8 cellular contexts compared by ENCODE assay signal in genomic region chr5:97142521-97143254, GRCh38. TPM values are rescaled to one million over a fixed set of nuclear protein-coding genes. Genes with fewer than 3 reads are reported as not detected.
DNase-seq lines count a peak whose midpoint lies in the region; ATAC-seq lines count a peak whose summit lies in the region.

LIX1 (minus strand) TSS chr5:97142611; CDS start chr5:97142576, 35 bp downstream.

- intact Hi-C loops in left ventricle myocardium superior (cut with micrococcal nuclease): loop anchor here (10.0 kb wide), 1 partner anchor 98 kb away; no protein-coding TSS in a partner anchor

- no peaks in the 10 kb centered on the region for H3K36me3 Mint-ChIP-seq in activated naive CD4-positive, alpha-beta T cell treated with anti-CD3 and anti-CD28 coated beads, Interleukin-2, amount 50 U/mL, for 72 hours

- in situ Hi-C loops in Caki2 (cut with HindIII; ENCODE audit: low pct_unique_long_range_greater_than_20kb, low sequenced_read_pairs): no loop called here

- DNase-seq in Caki2 (ENCODE audit: low read depth) (peak; percentile 14), NCI-H345 (lab: John Stamatoyannopoulos, UW) (peak; percentile 56), left ventricle myocardium superior (no peak), putamen (ENCODE audit: low spot score) (peak; percentile 70)
- peak in 1 of 2 donors; percentile 23 for DNase-seq in activated naive CD4-positive, alpha-beta T cell treated with anti-CD3 and anti-CD28 coated beads, Interleukin-2, amount 50 U/mL, for 72 hours (ENCODE audit: low spot score in 2 of 2)
- no peak for DNase-seq in effector CD8-positive, alpha-beta T cell (lab: John Stamatoyannopoulos, UW)

- H3K27ac Mint-ChIP-seq in activated naive CD4-positive, alpha-beta T cell treated with anti-CD3 and anti-CD28 coated beads, Interleukin-2, amount 50 U/mL, for 72 hours: no peak within 1 kb of the TSS

- no peaks in the 10 kb centered on the region for H3K9me3 Mint-ChIP-seq in activated naive CD4-positive, alpha-beta T cell treated with anti-CD3 and anti-CD28 coated beads, Interleukin-2, amount 50 U/mL, for 72 hours

- ATAC-seq in GM18868 (IDR thresholded peaks at IDR 0.05; ENCODE audit: unreplicated experiment) (peak; percentile 91), HG03103 (IDR thresholded peaks at IDR 0.05; ENCODE audit: low read depth, unreplicated experiment) (peak; percentile 81), left ventricle myocardium superior (peak; percentile 75)
- peak; percentile 43 to 71 for ATAC-seq in activated naive CD4-positive, alpha-beta T cell treated with anti-CD3 and anti-CD28 coated beads, Interleukin-2, amount 50 U/mL, for 72 hours

RNA-seq across cellular contexts. Expression of gene LIX1, which starts in this region (rescaled TPM):
- not detected in 2 replicates for total RNA-seq in Caki2 (2014; rRNA removed; shearing (Covaris generic); ENCODE audit: low replicate concordance)
- total RNA-seq in activated naive CD4-positive, alpha-beta T cell treated with anti-CD3 and anti-CD28 coated beads, Interleukin-2, amount 50 U/mL, for 72 hours: not detected
- total RNA-seq in left ventricle myocardium superior: not detected

Comparison
In these comparisons a context has a peak if more than half of its experiments do, and no peak if none do; other contexts are left out.
1. Peak in DNase-seq in Caki2; RNA of the gene not detected or under 1 TPM.
2. Peak in ATAC-seq in activated naive CD4-positive, alpha-beta T cell treated with anti-CD3 and anti-CD28 coated beads, Interleukin-2, amount 50 U/mL, for 72 hours; RNA of the gene not detected or under 1 TPM.
3. Peak in ATAC-seq in left ventricle myocardium superior; RNA of the gene not detected or under 1 TPM.
4. DNase-seq: peak in NCI-H345 (single experiment) and putamen (single experiment); none in left ventricle myocardium superior (single experiment) and effector CD8-positive, alpha-beta T cell (single experiment).
5. Peak in every context shown above with its lines, with median percentiles within 50 percentile points of each other: ATAC-seq.